Comparison of ENCODE assay signal across 19 cellular contexts in genomic region chr3:60207833-60208367, GRCh38.
DNase-seq lines count a peak whose midpoint lies in the region; ATAC-seq, FAIRE-seq and TF ChIP-seq lines count a peak whose summit lies in the region.
"Had no signal": no experiment of that assay in that cellular context is flagged by ENCODE, and none has a peak within 500 bp of the region (broad histone marks: within the 10 kb centered on the region; RNA-seq: fewer than 3 reads in every experiment).

No MANE protein-coding gene starts in this region.

- DNase-seq in HepG2 (ENCODE audit: low spot score) (no peak), right lobe of liver (no peak), fibroblast of villous mesenchyme (ENCODE audit: low read depth) (peak; percentile 1), renal cortical epithelial cell (ENCODE audit: low read depth) (peak; percentile 4), DMS79 (lab: John Stamatoyannopoulos, UW) (no peak), RWPE1 (ENCODE audit: low spot score) (no peak)
- DNase-seq: C1 segment of cervical spinal cord; Calu3; CD4-positive, alpha-beta memory T cell; COR-L47; DMS53; DND-41; GM23248; H7; HCEC 1CT had no signal

- TF ChIP-seq POLR2A in HepG2 (IDR thresholded peaks at IDR 0.05; ENCODE audit: insufficient read depth in 1 of 2, low read depth in 2 of 2, low read length in 2 of 2): no peak
- no peak for TF ChIP-seq POLR2A in right lobe of liver (IDR thresholded peaks at IDR 0.05)

- TF ChIP-seq CTCF in HepG2 (CRISPR knock-in tag; IDR thresholded peaks at IDR 0.05): no peak
- TF ChIP-seq CTCF in right lobe of liver (IDR thresholded peaks at IDR 0.05): no peak
- TF ChIP-seq CTCF in fibroblast of villous mesenchyme (IDR thresholded peaks at IDR 0.05; ENCODE audit: insufficient read depth, low read depth, low read length): no peak
- TF ChIP-seq CTCF in RWPE1 (conservative IDR thresholded peaks at IDR 0.05; ENCODE audit: low read depth): no peak

- no peaks in the 10 kb centered on the region for H3K27me3 ChIP-seq in HepG2 (ENCODE audit: control insufficient read depth in 1 of 2, insufficient read depth in 2 of 2, low read length in 2 of 2)
- H3K27me3 ChIP-seq in right lobe of liver: no peaks in the 10 kb centered on the region

- WGBS in HepG2 (ENCODE audit: low lambda C conversion rate): 39% methylated on average over 3 of the region's 3 CpGs
- WGBS in right lobe of liver (ENCODE audit: insufficient coverage, low coverage, low lambda C conversion rate, missing lambda C conversion rate): 63% methylated on average over 3 of the region's 3 CpGs

- in situ Hi-C loops in HepG2 (cut with HindIII; ENCODE audit: extremely low pct_ligation_motif_present, low pct_unique_long_range_greater_than_20kb): no loop called here

- no peaks in the 10 kb centered on the region for H4K20me1 ChIP-seq in HepG2 (ENCODE audit: insufficient read depth, low read length)

- TF ChIP-seq EP300 in HepG2 (IDR thresholded peaks at IDR 0.05; ENCODE audit: low read depth in 2 of 2, low read length in 2 of 2) (no peak), HepG2 (CRISPR knock-in tag; IDR thresholded peaks at IDR 0.05; ENCODE audit: borderline replicate concordance) (no peak)

- BruUV-seq in HepG2 (replicated peaks; lab: Mats Ljungman, UMichigan): no TSS peak

- no peak for TF ChIP-seq RAD21 in HepG2 (CRISPR knock-in tag; IDR thresholded peaks at IDR 0.05)

- H3K4me2 ChIP-seq in HepG2 (ENCODE audit: low read depth, low read length): no peak overlapping the region

- H3K36me3 ChIP-seq in HepG2 (replicated peaks in 1 of 2; ENCODE audit: control insufficient read depth in 1 of 2, insufficient read depth in 2 of 2, low read length in 2 of 2): no peaks in the 10 kb centered on the region
- no peaks in the 10 kb centered on the region for H3K36me3 ChIP-seq in right lobe of liver

- POLR2A ChIA-PET in HepG2 (lab: Yijun Ruan, JAX) (no interaction called here), RWPE1 (lab: Yijun Ruan, JAX; ENCODE audit: low non-redundant PET) (no interaction called here)

- intact Hi-C loops in HepG2 (cut with micrococcal nuclease; ENCODE audit: unreplicated experiment) (no loop called here), right lobe of liver (cut with DNase I) (no loop called here)

- CTCF ChIA-PET in HepG2 (lab: Yijun Ruan, JAX; ENCODE audit: low intra/inter-chr PET ratio, low total read pairs): no interaction called here
- CTCF ChIA-PET in RWPE1 (lab: Yijun Ruan, JAX): no interaction called here

- no peak overlapping the region for H3K9ac ChIP-seq in HepG2 (ENCODE audit: insufficient read depth, low read depth, low read length)
- H3K9ac ChIP-seq: GM23248 had no signal

- ATAC-seq in HepG2: no peak
- ATAC-seq in right lobe of liver: no peak

- no peaks in the 10 kb centered on the region for H3K4me1 ChIP-seq in HepG2 (ENCODE audit: insufficient read depth, low read length)
- no peaks in the 10 kb centered on the region for H3K4me1 ChIP-seq in right lobe of liver

- H3K27ac ChIP-seq in HepG2 (ENCODE audit: extremely low read length, insufficient read depth, low read length) (no peak overlapping the region), right lobe of liver (no peak overlapping the region), RWPE1 (no peak overlapping the region)
- H3K27ac ChIP-seq: GM23248 had no signal

- H3K9me3 ChIP-seq in HepG2 (ENCODE audit: low read length) (0 out of 2 replicates have a peak, but pooled peaks cover 4% of the 10 kb centered on the region), right lobe of liver (no peaks in the 10 kb centered on the region)

- H3K4me3 ChIP-seq in HepG2 (replicated peaks in 1 of 3; ENCODE audit: insufficient read depth in 1 of 3, low read depth in 2 of 3, low read length in 3 of 3): no peak overlapping the region
- no peak overlapping the region for H3K4me3 ChIP-seq in right lobe of liver
- no peak overlapping the region for H3K4me3 ChIP-seq in fibroblast of villous mesenchyme (ENCODE audit: low read depth, low read length)
- H3K4me3 ChIP-seq: GM23248 had no signal

- H3K79me2 ChIP-seq in HepG2 (ENCODE audit: insufficient read depth, low read length): no peaks in the 10 kb centered on the region

- H2AFZ ChIP-seq in HepG2 (ENCODE audit: low read length): no peak overlapping the region
- H2AFZ ChIP-seq: GM23248 had no signal

- FAIRE-seq in HepG2 (lab: Jason Lieb, UNC): no peak
- FAIRE-seq: G401.6, GM12892, GM19239, H1 had no signal

TF ChIP-seq in HepG2, 621 proteins besides CTCF, POLR2A, EP300 and RAD21:
- no peak for TF ChIP-seq ZNF687 (CRISPR knock-in tag; IDR thresholded peaks at IDR 0.05)
- TF ChIP-seq CREB1 (IDR thresholded peaks at IDR 0.05): peak; percentile 67
- no peak for TF ChIP-seq CREB1 (CRISPR knock-in tag; IDR thresholded peaks at IDR 0.05)

Comparison
In these comparisons a context has a peak if more than half of its experiments do, and no peak if none do; other contexts are left out.
1. DNase-seq: peak in fibroblast of villous mesenchyme (single experiment) and renal cortical epithelial cell (single experiment); none in HepG2 (single experiment), right lobe of liver (0 of 3), DMS79 (single experiment) and RWPE1 (single experiment).